ENCODE assay signal across 23 cellular contexts in genomic region chr14:92462568-92462967, GRCh38. TPM values are rescaled to one million over a fixed set of nuclear protein-coding genes. Genes with fewer than 3 reads are reported as not detected.
A peak's percentile ranks its signal among the peaks of the same experiment; 100 is the strongest.
DNase-seq lines count a peak whose midpoint lies in the region; ATAC-seq lines count a peak whose summit lies in the region.
"Had no signal": no experiment of that assay in that cellular context is flagged by ENCODE, and none has a peak within 500 bp of the region (broad histone marks: within the 10 kb centered on the region; RNA-seq: fewer than 3 reads in every experiment).

No MANE protein-coding gene starts in this region.

- POLR2A ChIA-PET in CD8-positive, alpha-beta memory T cell (lab: Charles Lee) = no interaction called here

- CTCF ChIA-PET in CD8-positive, alpha-beta memory T cell (lab: Charles Lee) = no interaction called here

- peaks cover 0 to 3% (median 2%) of the 10 kb centered on the region in 5 donors for H3K9me3 Mint-ChIP-seq in CD8-positive, alpha-beta memory T cell
- H3K9me3 Mint-ChIP-seq in immature natural killer cell = peaks cover 0 to 5% (median 1%) of the 10 kb centered on the region in 6 donors
- no peaks in the 10 kb centered on the region for H3K9me3 Mint-ChIP-seq in stimulated activated effector memory CD8-positive, alpha-beta T cell treated with anti-CD3 and anti-CD28 coated beads, Interleukin-12 subunit alpha, Interleukin-12 subunit beta, amount 100 ng/mL, for 72 hours

- H3K27me3 Mint-ChIP-seq in CD8-positive, alpha-beta memory T cell = peaks cover 0 to 1% of the 10 kb centered on the region in 2 donors
- H3K27me3 Mint-ChIP-seq in immature natural killer cell (ENCODE audit: low read depth in 3 of 3) = peaks cover 3 to 5% (median 5%) of the 10 kb centered on the region in 3 donors

- ATAC-seq in stimulated activated effector memory CD8-positive, alpha-beta T cell treated with anti-CD3 and anti-CD28 coated beads, Interleukin-12 subunit alpha, Interleukin-12 subunit beta, amount 100 ng/mL, for 72 hours = no peak
- no peak for ATAC-seq in activated CD4-positive, CD25-positive, alpha-beta regulatory T cell treated with anti-CD3 and anti-CD28 coated beads, Interleukin-2, amount 50 U/mL, for 24 hours
- ATAC-seq in HG02840 (IDR thresholded peaks at IDR 0.05; ENCODE audit: low FRiP score, unreplicated experiment) = no peak
- ATAC-seq: Right ventricle myocardium inferior had no signal

- no peaks in the 10 kb centered on the region for H3K27me3 ChIP-seq in CD8-positive, alpha-beta memory T cell (ENCODE audit: insufficient read depth, low read length, poor library complexity, severe bottlenecking)

- peaks cover 16% of the 10 kb centered on the region for H3K4me1 ChIP-seq in CD8-positive, alpha-beta memory T cell (ENCODE audit: insufficient read depth, low read length)
- H3K4me1 ChIP-seq: HAP-1 had no signal

- H3K4me1 Mint-ChIP-seq in CD8-positive, alpha-beta memory T cell = peaks cover 27 to 44% (median 32%) of the 10 kb centered on the region in 3 donors
- peaks cover 42 to 43% of the 10 kb centered on the region in 2 donors for H3K4me1 Mint-ChIP-seq in immature natural killer cell
- peaks cover 40% of the 10 kb centered on the region for H3K4me1 Mint-ChIP-seq in stimulated activated effector memory CD8-positive, alpha-beta T cell treated with anti-CD3 and anti-CD28 coated beads, Interleukin-12 subunit alpha, Interleukin-12 subunit beta, amount 100 ng/mL, for 72 hours

- no peaks in the 10 kb centered on the region for H3K36me3 ChIP-seq in CD8-positive, alpha-beta memory T cell (ENCODE audit: insufficient read depth, low read length)
- H3K36me3 ChIP-seq: HAP-1 had no signal

- H3K27ac Mint-ChIP-seq in CD8-positive, alpha-beta memory T cell = peak overlapping the region; percentile 26 to 94 (median 70)
- H3K27ac Mint-ChIP-seq in immature natural killer cell = peak overlapping the region; percentile 3 to 88 (median 84)
- peak overlapping the region; percentile 81 for H3K27ac Mint-ChIP-seq in stimulated activated effector memory CD8-positive, alpha-beta T cell treated with anti-CD3 and anti-CD28 coated beads, Interleukin-12 subunit alpha, Interleukin-12 subunit beta, amount 100 ng/mL, for 72 hours

- H3K4me3 Mint-ChIP-seq in CD8-positive, alpha-beta memory T cell = peak overlapping the region in 4 of 7 donors; percentile 41 to 75 (median 47)
- H3K4me3 Mint-ChIP-seq in immature natural killer cell = peak overlapping the region; percentile 31 to 59 (median 48)
- H3K4me3 Mint-ChIP-seq in stimulated activated effector memory CD8-positive, alpha-beta T cell treated with anti-CD3 and anti-CD28 coated beads, Interleukin-12 subunit alpha, Interleukin-12 subunit beta, amount 100 ng/mL, for 72 hours = peak overlapping the region; percentile 18

- H3K4me3 ChIP-seq in CD8-positive, alpha-beta memory T cell (ENCODE audit: low read length) = no peak overlapping the region
- H3K4me3 ChIP-seq: GM23248, HAP-1 had no signal

- no peak for DNase-seq in CD8-positive, alpha-beta memory T cell
- peak; percentile 23 for DNase-seq in activated CD8-positive, alpha-beta memory T cell treated with anti-CD3 and anti-CD28 coated beads, Interleukin-2, amount 50 U/mL, for 48 hours
- DNase-seq in immature natural killer cell (no peak), kidney tubule cell (ENCODE audit: low spot score) (no peak)
- DNase-seq in stimulated activated effector memory CD8-positive, alpha-beta T cell treated with anti-CD3 and anti-CD28 coated beads, Interleukin-12 subunit alpha, Interleukin-12 subunit beta, amount 100 ng/mL, for 72 hours (ENCODE audit: low spot score in 2 of 2) = no peak
- no peak for DNase-seq in central memory CD4-positive, alpha-beta T cell
- DNase-seq: ACHN, AML-193, DMS153, GDM1, GM23248, KBM-7, NCI-H1105 treated with DMSO at 0.1 percent for 48 hours, NCI-H1694 treated with DMSO at 0.1 percent for 48 hours, NCI-H2107, NCI-H2227 treated with DMSO at 0.1 percent for 48 hours, NCI-H510A treated with DMSO at 0.1 percent for 48 hours, NCI-H774 had no signal

- no peak overlapping the region for H3K27ac ChIP-seq in CD8-positive, alpha-beta memory T cell (ENCODE audit: low read depth, low read length)
- H3K27ac ChIP-seq: GM23248 had no signal

- peaks cover 0 to 6% (median 2%) of the 10 kb centered on the region in 3 donors for H3K36me3 Mint-ChIP-seq in CD8-positive, alpha-beta memory T cell
- no peaks in the 10 kb centered on the region for H3K36me3 Mint-ChIP-seq in immature natural killer cell
- H3K36me3 Mint-ChIP-seq in stimulated activated effector memory CD8-positive, alpha-beta T cell treated with anti-CD3 and anti-CD28 coated beads, Interleukin-12 subunit alpha, Interleukin-12 subunit beta, amount 100 ng/mL, for 72 hours = no peaks in the 10 kb centered on the region

- H3K9me3 ChIP-seq in CD8-positive, alpha-beta memory T cell (ENCODE audit: low read length) = no peaks in the 10 kb centered on the region
- H3K9me3 ChIP-seq: HAP-1 had no signal

RNA-seq across cellular contexts. Expression of gene RIN3, which starts 51.0 kb away (rescaled TPM):
- 10 to 100 TPM; 46.0 to 47.4 TPM for total RNA-seq in CD8-positive, alpha-beta memory T cell
- 31.9 TPM for polyA plus RNA-seq in CD8-positive, alpha-beta memory T cell
- polyA plus RNA-seq in immature natural killer cell = 100 to 1,000 TPM in 1 of 3 donors, 10 to 100 TPM in 2; 38.8 to 131 (median 60.1) TPM
- total RNA-seq: OCI-LY7 had no signal
